Comparison of ENCODE assay signal across 32 cellular contexts in the genomic region with DNA sequence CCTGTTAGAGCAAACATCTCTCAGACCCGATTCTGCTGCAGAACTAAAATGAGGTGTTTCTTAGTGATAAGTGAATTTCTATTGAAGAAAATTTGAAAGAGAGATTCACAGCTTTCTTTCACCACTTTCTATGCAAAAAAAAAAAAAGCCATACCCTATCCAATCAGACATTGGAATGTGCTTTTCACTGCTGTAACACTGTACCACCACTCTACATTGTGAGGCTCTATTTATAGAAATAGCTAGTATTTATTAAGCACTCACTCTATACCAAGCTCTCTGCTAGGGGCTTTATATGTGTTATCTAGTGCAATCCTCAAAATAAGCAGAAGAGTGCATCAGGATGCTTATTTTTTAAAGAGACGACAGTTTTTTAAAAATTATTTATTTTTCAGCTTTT.
"Had no signal": no experiment of that assay in that cellular context is flagged by ENCODE, and none has a peak within 500 bp of the region (broad histone marks: within the 10 kb centered on the region; RNA-seq: fewer than 3 reads in every experiment).

No MANE protein-coding gene starts in this region.

- H3K4me1 ChIP-seq: Peyer's patch, SJCRH30 had no signal

- H3K9me3 ChIP-seq: Peyer's patch, SJCRH30 had no signal

- H3K4me1 Mint-ChIP-seq: T-cell had no signal

- H3K4me2 ChIP-seq: KMS-11 had no signal

- H3K27ac Mint-ChIP-seq: T-cell had no signal

- DNase-seq: Karpas-422, KBM-7, MM.1S, MV-4-11, NCI-H1092, NCI-H1105 treated with DMSO at 0.1 percent for 48 hours, NCI-H1417, NCI-H1436, NCI-H146, NCI-H1694, NCI-H187, NCI-H1930, NCI-H2029 treated with DMSO at 0.1 percent for 48 hours, NCI-H2081 treated with DMSO at 0.1 percent for 48 hours, NCI-H2107, NCI-H2171, NCI-H226, NCI-H446 treated with DMSO at 0.1 percent for 48 hours, NCI-H510A, NCI-H524, NCI-H526, NCI-H69, NCI-H748 treated with DMSO at 0.1 percent for 48 hours, NCI-H82, Peyer's patch, RPMI8226, SHP77, SIG-M5, SJCRH30, T-cell had no signal

- H3K27me3 Mint-ChIP-seq: T-cell had no signal

- H3K27me3 ChIP-seq: Peyer's patch had no signal

- H3K36me3 Mint-ChIP-seq: T-cell had no signal

- H3K27ac ChIP-seq: KMS-11, Peyer's patch, SJCRH30, SK-N-MC had no signal

- H3K9ac ChIP-seq: KMS-11 had no signal

- H3K36me3 ChIP-seq: Peyer's patch, SJCRH30 had no signal

- ATAC-seq: T-cell had no signal

- H3K4me3 ChIP-seq: Peyer's patch, SJCRH30, SK-N-MC had no signal

- H3K4me3 Mint-ChIP-seq: T-cell had no signal
